ENCODE assay signal across 9 cellular contexts in genomic region chr6:125114248-125114858, GRCh38. TPM values are rescaled to one million over a fixed set of nuclear protein-coding genes. Genes with fewer than 3 reads are reported as not detected.
DNase-seq lines count a peak whose midpoint lies in the region; ATAC-seq and TF ChIP-seq lines count a peak whose summit lies in the region.
"Had no signal": no experiment of that assay in that cellular context is flagged by ENCODE, and none has a peak within 500 bp of the region (broad histone marks: within the 10 kb centered on the region; RNA-seq: fewer than 3 reads in every experiment).

No MANE protein-coding gene starts in this region.

- peaks cover 6% of the 10 kb centered on the region for H3K27me3 Mint-ChIP-seq in activated CD8-positive, alpha-beta T cell treated with anti-CD3 and anti-CD28 coated beads, Interleukin-2, amount 10 ng/mL, durations not matched to agents 7 days and 5 days (ENCODE audit: low read depth)

- H3K9me3 Mint-ChIP-seq in activated CD8-positive, alpha-beta T cell treated with anti-CD3 and anti-CD28 coated beads, Interleukin-2, amount 10 ng/mL, durations not matched to agents 7 days and 5 days (ENCODE audit: insufficient read depth): peaks cover 28% of the 10 kb centered on the region

- no peaks in the 10 kb centered on the region for H3K4me1 Mint-ChIP-seq in activated CD8-positive, alpha-beta T cell treated with anti-CD3 and anti-CD28 coated beads, Interleukin-2, amount 10 ng/mL, durations not matched to agents 7 days and 5 days (ENCODE audit: low read depth)
- H3K4me1 Mint-ChIP-seq: naive B cell had no signal

- POLR2A ChIA-PET in HEK293T (lab: Yijun Ruan, JAX): interaction anchor here (1.5 kb wide), 1 partner anchor 151 kb away, joined by 7 read pairs; the partner anchor contains the start of gene RNF217
- POLR2A ChIA-PET in activated CD8-positive, alpha-beta T cell treated with anti-CD3 and anti-CD28 coated beads, Interleukin-2, amount 10 ng/mL, durations not matched to agents 7 days and 5 days (lab: Charles Lee): no interaction called here

- H3K27ac Mint-ChIP-seq in activated CD8-positive, alpha-beta T cell treated with anti-CD3 and anti-CD28 coated beads, Interleukin-2, amount 10 ng/mL, durations not matched to agents 7 days and 5 days: no peak overlapping the region
- H3K27ac Mint-ChIP-seq: naive B cell had no signal

- peaks cover 9% of the 10 kb centered on the region for H3K36me3 Mint-ChIP-seq in activated CD8-positive, alpha-beta T cell treated with anti-CD3 and anti-CD28 coated beads, Interleukin-2, amount 10 ng/mL, durations not matched to agents 7 days and 5 days (ENCODE audit: low read depth)

- H3K4me3 Mint-ChIP-seq in activated CD8-positive, alpha-beta T cell treated with anti-CD3 and anti-CD28 coated beads, Interleukin-2, amount 10 ng/mL, durations not matched to agents 7 days and 5 days: no peak overlapping the region
- H3K4me3 Mint-ChIP-seq: naive B cell had no signal

- CTCF ChIA-PET in HEK293T (lab: Yijun Ruan, JAX): interaction anchor here (0.6 to 1.8 kb wide), 9 partner anchors 9 to 244 kb away, joined by 3 to 7 read pairs (median 5); no protein-coding TSS in a partner anchor
- CTCF ChIA-PET in activated CD8-positive, alpha-beta T cell treated with anti-CD3 and anti-CD28 coated beads, Interleukin-2, amount 10 ng/mL, durations not matched to agents 7 days and 5 days (lab: Charles Lee): interaction anchor here (0.8 to 2.8 kb wide), 9 partner anchors 43 to 256 kb away, joined by 3 to 16 read pairs (median 4); no protein-coding TSS in a partner anchor

- ATAC-seq in activated CD8-positive, alpha-beta T cell treated with anti-CD3 and anti-CD28 coated beads, Interleukin-2, amount 10 ng/mL, durations not matched to agents 7 days and 5 days: no peak
- ATAC-seq in GM18519 (IDR thresholded peaks at IDR 0.05; ENCODE audit: low FRiP score, unreplicated experiment) (no peak), GM19328 (IDR thresholded peaks at IDR 0.05; ENCODE audit: unreplicated experiment) (no peak)

- DNase-seq in DMS153 treated with DMSO at 0.1 percent for 48 hours (lab: John Stamatoyannopoulos, UW; ENCODE audit: unreplicated experiment) (peak; percentile 30), HEK293T (ENCODE audit: extremely low spot score) (peak; percentile 27), NCI-H2227 treated with DMSO at 0.1 percent for 48 hours (lab: John Stamatoyannopoulos, UW) (peak; percentile 9), foreskin melanocyte (peak; percentile 41), putamen (ENCODE audit: low spot score) (peak; percentile 63)
- peak; percentile 65 for DNase-seq in activated CD8-positive, alpha-beta T cell treated with anti-CD3 and anti-CD28 coated beads, Interleukin-2, amount 10 ng/mL, durations not matched to agents 7 days and 5 days
- DNase-seq: naive B cell had no signal

TF ChIP-seq in HEK293T, 16 proteins besides CTCF, POLR2A, EP300 and RAD21:
- TF ChIP-seq SUZ12 (IDR thresholded peaks at IDR 0.05): no peak
- TF ChIP-seq FOXK2 (IDR thresholded peaks at IDR 0.05): no peak
- no peak for TF ChIP-seq ELF4 (IDR thresholded peaks at IDR 0.05)
- TF ChIP-seq SP1 (IDR thresholded peaks at IDR 0.05): no peak
- TF ChIP-seq L3MBTL2 (conservative IDR thresholded peaks at IDR 0.05): no peak
- TF ChIP-seq FOXA1 (IDR thresholded peaks at IDR 0.05): no peak
- TF ChIP-seq LEF1 (IDR thresholded peaks at IDR 0.05; ENCODE audit: borderline replicate concordance): no peak

RNA-seq across cellular contexts. Expression of gene TPD52L1, which starts 39.2 kb away (rescaled TPM):
- total RNA-seq in activated CD8-positive, alpha-beta T cell treated with anti-CD3 and anti-CD28 coated beads, Interleukin-2, amount 10 ng/mL, durations not matched to agents 7 days and 5 days: not detected

Comparison
In these comparisons a context has a peak if more than half of its experiments do, and no peak if none do; other contexts are left out.
1. DNase-seq: peak in every context shown above with its lines; median percentile 65 in activated CD8-positive, alpha-beta T cell treated with anti-CD3 and anti-CD28 coated beads, Interleukin-2, amount 10 ng/mL, durations not matched to agents 7 days and 5 days; 63 in putamen; 41 in foreskin melanocyte; 30 in DMS153 treated with DMSO at 0.1 percent for 48 hours; 27 in HEK293T; 9 in NCI-H2227 treated with DMSO at 0.1 percent for 48 hours.